In genomic region chr7:66205736-66206080, GRCh38 we compare ENCODE assay signal across 8 cellular contexts. TPM values are rescaled to one million over a fixed set of nuclear protein-coding genes. Genes with fewer than 3 reads are reported as not detected.
DNase-seq lines count a peak whose midpoint lies in the region; ATAC-seq, FAIRE-seq and TF ChIP-seq lines count a peak whose summit lies in the region.

No MANE protein-coding gene starts in this region.

- FAIRE-seq in kidney (lab: Jason Lieb, UNC): no peak

- TF ChIP-seq CTCF in ascending aorta (IDR thresholded peaks at IDR 0.05) (no peak), kidney (IDR thresholded peaks at IDR 0.05; ENCODE audit: borderline replicate concordance, extremely low read depth, insufficient read depth) (no peak)

- DNase-seq in ascending aorta (ENCODE audit: low spot score in 2 of 2) (no peak), kidney (no peak), EL (no peak), 8988T (no peak)

- H3K27me3 ChIP-seq in HUES6 (ENCODE audit: control insufficient read depth, insufficient read depth, low read length) (no peaks in the 10 kb centered on the region), ascending aorta (no peaks in the 10 kb centered on the region)

- peaks cover 11% of the 10 kb centered on the region for H3K27me3 Mint-ChIP-seq in stimulated activated memory B cell treated with anti-CD40 and anti-IgM and Interleukin-4, amounts not matched to agents 10 μg/mL and 1 μg/mL and 100 μg/mL, for 72 hours

- no peak overlapping the region; the same call in 1 of the 2 replicates for H3K27ac ChIP-seq in HUES6 (ENCODE audit: low read depth, low read length)
- H3K27ac ChIP-seq in ascending aorta: peak overlapping the region; percentile 59 to 65
- peak overlapping the region; percentile 69 to 92 for H3K27ac ChIP-seq in kidney (ENCODE audit: low read depth in 2 of 2, low read length in 2 of 2)

- intact Hi-C loops in ascending aorta (cut with DNase I) (loop anchor here (10.0 kb wide), 3 partner anchors 209 to 451 kb away; no protein-coding TSS in a partner anchor), kidney (cut with DNase I) (no loop called here)

- peak overlapping the region; percentile 89 for H3K4me3 Mint-ChIP-seq in stimulated activated memory B cell treated with anti-CD40 and anti-IgM and Interleukin-4, amounts not matched to agents 10 μg/mL and 1 μg/mL and 100 μg/mL, for 72 hours

- peaks cover 30% of the 10 kb centered on the region for H3K4me1 Mint-ChIP-seq in stimulated activated memory B cell treated with anti-CD40 and anti-IgM and Interleukin-4, amounts not matched to agents 10 μg/mL and 1 μg/mL and 100 μg/mL, for 72 hours

- H3K9me3 ChIP-seq in HUES6 (ENCODE audit: control insufficient read depth, insufficient read depth, low read depth, low read length) (no peaks in the 10 kb centered on the region), ascending aorta (no peaks in the 10 kb centered on the region), kidney (ENCODE audit: control insufficient read depth in 1 of 2, low read length in 2 of 2) (no peaks in the 10 kb centered on the region)

- H3K36me3 ChIP-seq in HUES6 (ENCODE audit: control insufficient read depth, insufficient read depth, low read length): no peaks in the 10 kb centered on the region
- H3K36me3 ChIP-seq in ascending aorta: no peaks in the 10 kb centered on the region
- H3K36me3 ChIP-seq in kidney (ENCODE audit: control insufficient read depth in 1 of 2, insufficient read depth in 2 of 2, low read length in 2 of 2): no peaks in the 10 kb centered on the region

- H3K36me3 Mint-ChIP-seq in stimulated activated memory B cell treated with anti-CD40 and anti-IgM and Interleukin-4, amounts not matched to agents 10 μg/mL and 1 μg/mL and 100 μg/mL, for 72 hours: no peaks in the 10 kb centered on the region

- H3K9me3 Mint-ChIP-seq in stimulated activated memory B cell treated with anti-CD40 and anti-IgM and Interleukin-4, amounts not matched to agents 10 μg/mL and 1 μg/mL and 100 μg/mL, for 72 hours: no peaks in the 10 kb centered on the region

- H3K9ac ChIP-seq in HUES6 (ENCODE audit: low read length) (peak overlapping the region; percentile 85), kidney (ENCODE audit: low read length in 2 of 2) (peak overlapping the region; percentile 88 to 90)

- H3K4me3 ChIP-seq in GM08714 (ENCODE audit: low read length): peak overlapping the region; percentile 95
- H3K4me3 ChIP-seq in HUES6 (ENCODE audit: low read depth, low read length): peak overlapping the region; percentile 98
- H3K4me3 ChIP-seq in ascending aorta: peak overlapping the region; percentile 80 to 90
- peak overlapping the region; percentile 87 to 89 for H3K4me3 ChIP-seq in kidney (ENCODE audit: low read length in 2 of 2)

- H3K4me1 ChIP-seq in HUES6 (ENCODE audit: control insufficient read depth, insufficient read depth, low read length) (no peaks in the 10 kb centered on the region; the same call in 1 of the 2 replicates), ascending aorta (peaks cover 0 to 3% of the 10 kb centered on the region in 2 donors), kidney (ENCODE audit: control insufficient read depth in 1 of 2, insufficient read depth in 1 of 2, low read depth in 1 of 2, low read length in 2 of 2) (peaks cover 0 to 5% of the 10 kb centered on the region in 2 donors)

- ATAC-seq in stimulated activated memory B cell treated with anti-CD40 and anti-IgM and Interleukin-4, amounts not matched to agents 10 μg/mL and 1 μg/mL and 100 μg/mL, for 72 hours: no peak
- no peak for ATAC-seq in GM19452 (IDR thresholded peaks at IDR 0.05; ENCODE audit: unreplicated experiment)

- peak overlapping the region; percentile 88 for H3K27ac Mint-ChIP-seq in stimulated activated memory B cell treated with anti-CD40 and anti-IgM and Interleukin-4, amounts not matched to agents 10 μg/mL and 1 μg/mL and 100 μg/mL, for 72 hours

RNA-seq across cellular contexts. Expression of gene TPST1, which starts 0.6 kb away (rescaled TPM):
- total RNA-seq in ascending aorta: 21.9 TPM
- 35.7 TPM for total RNA-seq in kidney
- 23.6 TPM for polyA plus RNA-seq in kidney (ENCODE audit: insufficient read depth, low read depth, low replicate concordance)
